Comparison of ENCODE assay signal across 8 cellular contexts in genomic region chr7:157011333-157012112, GRCh38. TPM values are rescaled to one million over a fixed set of nuclear protein-coding genes. Genes with fewer than 3 reads are reported as not detected.
DNase-seq lines count a peak whose midpoint lies in the region; ATAC-seq and TF ChIP-seq lines count a peak whose summit lies in the region.

No MANE protein-coding gene starts in this region.

- peak overlapping the region in 9 of 10 experiments; percentile 49 to 69 (median 57); a peak in 17 of 20 replicates for H3K4me3 ChIP-seq in BLaER1 treated with 17β-estradiol and CSF1 and Interleukin-3, amounts not matched to agents 10 nM and 100 nM
- peak overlapping the region; percentile 62 to 75 for H3K4me3 ChIP-seq in Panc1 (ENCODE audit: low read depth in 2 of 2, low read length in 2 of 2)
- H3K4me3 ChIP-seq in iPS-20b (ENCODE audit: low read length), result peak overlapping the region; percentile 59; the same call in 1 of the 2 replicates

- peaks cover 100% of the 10 kb centered on the region in 11 experiments for H3K27me3 ChIP-seq in BLaER1 treated with 17β-estradiol and CSF1 and Interleukin-3, amounts not matched to agents 10 nM and 100 nM
- H3K27me3 ChIP-seq in Panc1 (ENCODE audit: control insufficient read depth, insufficient read depth, low read length) (no peaks in the 10 kb centered on the region), iPS-20b (ENCODE audit: insufficient read depth, low read length) (peaks cover 98% of the 10 kb centered on the region)

- no peak for TF ChIP-seq CTCF in Panc1 (IDR thresholded peaks at IDR 0.05)

- no peak overlapping the region for H3K27ac ChIP-seq in BLaER1 treated with 17β-estradiol and CSF1 and Interleukin-3, amounts not matched to agents 10 nM and 100 nM
- H3K27ac ChIP-seq in Panc1 (ENCODE audit: low read length) (peak overlapping the region; percentile 59), iPS-20b (ENCODE audit: low read length) (no peak overlapping the region)

- peaks cover 0 to 25% (median 13%) of the 10 kb centered on the region in 11 experiments; a peak in 14 of 22 replicates for H3K9me3 ChIP-seq in BLaER1 treated with 17β-estradiol and CSF1 and Interleukin-3, amounts not matched to agents 10 nM and 100 nM (replicated peaks in 1 of 11)
- no peaks in the 10 kb centered on the region for H3K9me3 ChIP-seq in Panc1 (ENCODE audit: control insufficient read depth, insufficient read depth, low read depth, low read length)
- peaks cover 4% of the 10 kb centered on the region; the same call in 1 of the 2 replicates for H3K9me3 ChIP-seq in iPS-20b (ENCODE audit: insufficient read depth, low read depth, low read length)

- CTCF ChIA-PET in Panc1 (lab: Charles Lee), result interaction anchor here (0.6 kb wide), 1 partner anchor 328 kb away, joined by 3 read pairs; no protein-coding TSS in a partner anchor

- H3K4me1 ChIP-seq in BLaER1 treated with 17β-estradiol and CSF1 and Interleukin-3, amounts not matched to agents 10 nM and 100 nM, result peaks cover 16 to 26% (median 20%) of the 10 kb centered on the region in 10 experiments
- peaks cover 15% of the 10 kb centered on the region for H3K4me1 ChIP-seq in Panc1 (ENCODE audit: control insufficient read depth, insufficient read depth, low read length)
- H3K4me1 ChIP-seq in iPS-20b (ENCODE audit: insufficient read depth, low read length), result peaks cover 12% of the 10 kb centered on the region

- intact Hi-C loops in Panc1 (cut with micrococcal nuclease; ENCODE audit: unreplicated experiment), result no loop called here

- peak overlapping the region; percentile 66 to 88 (median 81); a peak in 21 of 22 replicates for H3K4me2 ChIP-seq in BLaER1 treated with 17β-estradiol and CSF1 and Interleukin-3, amounts not matched to agents 10 nM and 100 nM

- POLR2A ChIA-PET in Panc1 (lab: Charles Lee), result no interaction called here

- no TSS peak for BruUV-seq in Panc1 (replicated peaks; lab: Mats Ljungman, UMichigan)

- in situ Hi-C loops in Panc1 (cut with HindIII; ENCODE audit: low pct_unique_long_range_greater_than_20kb, low sequenced_read_pairs), result no loop called here

- H4K20me1 ChIP-seq in BLaER1 treated with 17β-estradiol and CSF1 and Interleukin-3, amounts not matched to agents 10 nM and 100 nM, result peaks cover 0 to 95% (median 80%) of the 10 kb centered on the region in 11 experiments; a peak in 18 of 22 replicates

- no peaks in the 10 kb centered on the region for H3K36me3 ChIP-seq in BLaER1 treated with 17β-estradiol and CSF1 and Interleukin-3, amounts not matched to agents 10 nM and 100 nM
- H3K36me3 ChIP-seq in Panc1 (ENCODE audit: control insufficient read depth, insufficient read depth, low read length), result peaks cover 3% of the 10 kb centered on the region; the same call in 1 of the 2 replicates
- H3K36me3 ChIP-seq in iPS-20b (ENCODE audit: insufficient read depth, low read depth, low read length), result no peaks in the 10 kb centered on the region

- DNase-seq in Panc1 (ENCODE audit: low read depth, low spot score) (no peak), cerebellum (ENCODE audit: low spot score) (no peak), NCI-H1694 treated with DMSO at 0.1 percent for 48 hours (lab: John Stamatoyannopoulos, UW) (no peak), germinal center (ENCODE audit: low spot score) (no peak)

- H3K9ac ChIP-seq in BLaER1 treated with 17β-estradiol and CSF1 and Interleukin-3, amounts not matched to agents 10 nM and 100 nM, result no peak overlapping the region
- no peak overlapping the region for H3K9ac ChIP-seq in iPS-20b (ENCODE audit: low read depth, low read length)

- peak; percentile 3 for ATAC-seq in GM21423 (IDR thresholded peaks at IDR 0.05; ENCODE audit: unreplicated experiment)
- ATAC-seq in Panc1, result peak; percentile 14
- ATAC-seq in HG02973 (IDR thresholded peaks at IDR 0.05; ENCODE audit: unreplicated experiment), result no peak

RNA-seq across cellular contexts. Expression of gene MNX1, which starts 1.1 kb away (rescaled TPM):
- total RNA-seq in Panc1 (2021; ENCODE audit: unreplicated experiment), result 3.6 TPM
- 1.9 TPM for polyA plus RNA-seq in Panc1 (2012; ENCODE audit: insufficient read length)
- total RNA-seq in cerebellum, result not detected
